In the genomic region with DNA sequence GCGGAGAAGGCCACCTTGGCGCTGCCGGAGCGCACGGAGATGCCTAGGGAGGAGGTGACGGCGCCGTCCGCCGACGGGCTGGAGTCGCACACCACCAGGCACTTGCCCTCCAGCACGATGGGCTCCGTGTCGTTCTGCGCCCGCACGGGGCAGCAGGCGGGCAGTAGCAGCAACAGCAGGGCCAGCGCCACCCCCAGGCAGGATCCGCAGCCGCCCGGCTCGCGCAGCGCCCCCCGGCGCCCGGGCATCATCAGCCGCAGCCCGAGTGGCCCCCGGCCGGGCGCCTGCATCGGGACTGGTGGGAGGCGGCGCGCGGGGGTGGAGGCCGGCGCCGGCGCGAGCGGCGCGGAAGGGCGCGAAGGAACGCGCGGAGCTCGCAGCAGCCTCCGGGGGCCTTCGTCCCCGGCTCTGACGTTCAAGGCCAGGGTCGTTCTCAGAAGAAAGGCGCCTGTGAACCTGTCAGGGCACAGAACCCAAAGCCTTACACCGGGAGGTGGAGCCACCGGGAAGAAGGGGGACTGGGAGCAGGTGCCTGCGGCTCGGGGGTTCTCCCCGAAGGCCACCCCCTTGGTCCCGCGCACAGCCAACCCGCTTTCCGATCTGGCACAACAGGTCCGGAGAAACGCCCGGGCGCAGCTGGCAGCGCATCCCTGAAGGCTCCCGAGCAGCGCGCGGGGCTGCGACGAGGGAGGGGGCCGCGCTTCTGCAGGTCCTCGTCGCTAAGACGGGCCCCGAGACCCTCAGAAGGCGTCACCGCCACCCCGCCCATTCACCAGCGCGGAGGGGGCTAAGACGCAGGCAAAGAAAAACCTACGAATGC, we compare ENCODE assay signal across 15 cellular contexts. TPM values are rescaled to one million over a fixed set of nuclear protein-coding genes. Genes with fewer than 3 reads are reported as not detected.
DNase-seq lines count a peak whose midpoint lies in the region; ATAC-seq and TF ChIP-seq lines count a peak whose summit lies in the region.
"Had no signal": no experiment of that assay in that cellular context is flagged by ENCODE, and none has a peak within 500 bp of the region (broad histone marks: within the 10 kb centered on the region; RNA-seq: fewer than 3 reads in every experiment).

No MANE protein-coding gene starts in this region.

- H3K36me3 ChIP-seq in BE2C (no peaks in the 10 kb centered on the region), HUES48 (ENCODE audit: control insufficient read depth, insufficient read depth, low read length) (no peaks in the 10 kb centered on the region)
- H3K36me3 ChIP-seq: left lung, stomach had no signal

- TF ChIP-seq CTCF in BE2C (IDR thresholded peaks at IDR 0.05; ENCODE audit: low read depth, low read length) (no peak), WTC11 (IDR thresholded peaks at IDR 0.05) (no peak)

- DNase-seq in BE2C (peak; percentile 29), WTC11 (ENCODE audit: low spot score) (peak; percentile 60), memory B cell (ENCODE audit: low spot score in 2 of 2) (no peak), HuH-7.5 (ENCODE audit: low spot score) (no peak), mesenteric fat pad (ENCODE audit: low spot score) (no peak), SW480 (ENCODE audit: low spot score) (no peak), foreskin melanocyte (no peak)
- DNase-seq: activated T-cell treated with anti-CD3 and anti-CD28 coated beads, Interleukin-2, amount 50 U/mL, for 1 hour; COR-L47; effector memory CD8-positive, alpha-beta T cell; stomach had no signal

- peaks cover 13% of the 10 kb centered on the region for H3K36me3 Mint-ChIP-seq in WTC11
- H3K36me3 Mint-ChIP-seq in memory B cell, result peaks cover 1% of the 10 kb centered on the region

- POLR2A ChIA-PET in WTC11 (lab: Charles Lee), result no interaction called here

- H3K4me3 ChIP-seq in BE2C (ENCODE audit: low read depth, low read length), result peak overlapping the region; percentile 35
- peak overlapping the region; percentile 59 for H3K4me3 ChIP-seq in HUES48 (ENCODE audit: low read depth, low read length)
- H3K4me3 ChIP-seq: left lung had no signal

- H3K4me1 Mint-ChIP-seq in WTC11 (0 out of 2 replicates have a peak, but pooled peaks cover 9% of the 10 kb centered on the region), memory B cell (peaks cover 9% of the 10 kb centered on the region)

- no peak overlapping the region for H3K27ac ChIP-seq in HUES48 (ENCODE audit: low read depth, low read length)
- H3K27ac ChIP-seq: left lung, skin epidermis, stomach had no signal

- peaks cover 28% of the 10 kb centered on the region for H3K9me3 Mint-ChIP-seq in WTC11
- H3K9me3 Mint-ChIP-seq in memory B cell, result no peaks in the 10 kb centered on the region

- H3K27me3 ChIP-seq in BE2C (peaks cover 27% of the 10 kb centered on the region), HUES48 (ENCODE audit: control insufficient read depth, insufficient read depth, low read length) (peaks cover 95% of the 10 kb centered on the region)

- H3K4me3 Mint-ChIP-seq in WTC11 (peak overlapping the region; percentile 67), memory B cell (peak overlapping the region; percentile 70)
- H3K4me3 Mint-ChIP-seq: effector memory CD8-positive, alpha-beta T cell had no signal

- H3K27me3 Mint-ChIP-seq in WTC11 (ENCODE audit: low read depth), result peaks cover 78% of the 10 kb centered on the region
- peaks cover 17% of the 10 kb centered on the region for H3K27me3 Mint-ChIP-seq in memory B cell

- CTCF ChIA-PET in WTC11 (lab: Charles Lee), result no interaction called here

- no peaks in the 10 kb centered on the region for H3K9me3 ChIP-seq in BE2C
- H3K9me3 ChIP-seq in HUES48 (ENCODE audit: control insufficient read depth, insufficient read depth, low read length), result no peaks in the 10 kb centered on the region
- H3K9me3 ChIP-seq: left lung, stomach had no signal

- ATAC-seq in WTC11 (peak; percentile 79), memory B cell (ENCODE audit: low read depth) (no peak)
- ATAC-seq: effector memory CD8-positive, alpha-beta T cell; left lung had no signal

- no peak overlapping the region for H3K27ac Mint-ChIP-seq in WTC11
- no peak overlapping the region for H3K27ac Mint-ChIP-seq in memory B cell
- H3K27ac Mint-ChIP-seq: effector memory CD8-positive, alpha-beta T cell had no signal

- no peaks in the 10 kb centered on the region for H3K4me1 ChIP-seq in BE2C
- H3K4me1 ChIP-seq in HUES48 (ENCODE audit: control insufficient read depth, insufficient read depth, low read length), result 0 out of 2 replicates have a peak, but pooled peaks cover 5% of the 10 kb centered on the region

- no peak overlapping the region for H3K9ac ChIP-seq in HUES48 (ENCODE audit: low read depth, low read length)

TF ChIP-seq in WTC11, 78 proteins besides CTCF, POLR2A, EP300 and RAD21 (continues in another document):
- no peak for TF ChIP-seq SP1 (CRISPR knock-in tag; conservative IDR thresholded peaks at IDR 0.05)
- TF ChIP-seq ZNF423 (CRISPR knock-in tag; IDR thresholded peaks at IDR 0.05), result 0 out of 2 replicates have a peak, but pooled peaks have one; percentile 9
- TF ChIP-seq JAZF1 (CRISPR knock-in tag; IDR thresholded peaks at IDR 0.05), result no peak
- TF ChIP-seq MAX (CRISPR knock-in tag; IDR thresholded peaks at IDR 0.05), result peak; percentile 46; the same call in 1 of the 2 replicates
- TF ChIP-seq NR1H2 (CRISPR knock-in tag; IDR thresholded peaks at IDR 0.05), result no peak
- TF ChIP-seq ARID4B (CRISPR knock-in tag; IDR thresholded peaks at IDR 0.05; ENCODE audit: borderline replicate concordance), result no peak
- TF ChIP-seq SMAD4 (CRISPR knock-in tag; IDR thresholded peaks at IDR 0.05), result no peak
- TF ChIP-seq ATF1 (CRISPR knock-in tag; IDR thresholded peaks at IDR 0.05), result no peak
- TF ChIP-seq ETV6 (CRISPR knock-in tag; IDR thresholded peaks at IDR 0.05), result no peak
- TF ChIP-seq ZNF219 (CRISPR knock-in tag; IDR thresholded peaks at IDR 0.05; ENCODE audit: borderline replicate concordance), result no peak
- TF ChIP-seq KAT7 (CRISPR knock-in tag; IDR thresholded peaks at IDR 0.05; ENCODE audit: borderline replicate concordance), result no peak
- TF ChIP-seq MLX (CRISPR knock-in tag; IDR thresholded peaks at IDR 0.05), result no peak
- TF ChIP-seq FOXP4 (CRISPR knock-in tag; IDR thresholded peaks at IDR 0.05), result 0 out of 2 replicates have a peak, but pooled peaks have one; percentile 52
- 0 out of 2 replicates have a peak, but pooled peaks have one; percentile 30 for TF ChIP-seq FOXP1 (CRISPR knock-in tag; IDR thresholded peaks at IDR 0.05; ENCODE audit: borderline replicate concordance)

RNA-seq across cellular contexts. Expression of gene CBLN2, which starts 2.1 kb away (rescaled TPM):
- polyA plus RNA-seq in BE2C (2012; ENCODE audit: insufficient read depth, insufficient read length, low read depth), result not detected
- not detected in 3 replicates for total RNA-seq in WTC11 (2021)
- not detected for total RNA-seq in mesenteric fat pad
- total RNA-seq: left lung, M059J had no signal

Comparison
In these comparisons a context has a peak if more than half of its experiments do, and no peak if none do; other contexts are left out.
1. DNase-seq: peak in BE2C (single experiment) and WTC11 (single experiment); none in memory B cell (0 of 2), HuH-7.5 (single experiment), mesenteric fat pad (single experiment), SW480 (single experiment) and foreskin melanocyte (single experiment).